In the genomic region with DNA sequence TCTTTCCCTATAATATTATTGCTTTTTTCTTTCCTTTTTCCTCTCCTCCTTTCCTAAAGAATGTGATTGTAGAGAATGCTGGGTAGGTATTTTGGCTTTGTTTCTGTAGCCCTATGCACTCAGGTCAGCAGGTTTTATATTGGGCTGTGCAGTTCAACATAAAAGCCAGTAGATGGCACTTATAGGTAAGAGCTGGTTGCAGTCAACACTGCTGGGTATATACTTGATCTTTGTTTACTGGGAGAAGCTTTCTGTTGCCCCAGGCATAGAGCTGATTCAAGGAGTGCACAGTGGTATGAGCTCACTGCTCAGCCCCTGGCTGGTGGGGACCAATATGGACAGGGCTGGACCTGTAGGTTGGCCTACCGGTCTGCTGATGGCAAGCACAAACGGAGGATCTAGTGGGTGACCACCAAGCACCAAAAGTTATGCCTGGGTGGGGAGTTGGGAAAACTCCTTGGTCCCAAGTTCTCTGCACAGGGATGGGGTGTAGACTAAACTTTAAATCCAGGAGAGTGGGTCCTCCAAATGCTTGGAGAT, we compare ENCODE assay signal across 13 cellular contexts.
DNase-seq lines count a peak whose midpoint lies in the region; ATAC-seq and TF ChIP-seq lines count a peak whose summit lies in the region.
"Had no signal": no experiment of that assay in that cellular context is flagged by ENCODE, and none has a peak within 500 bp of the region (broad histone marks: within the 10 kb centered on the region; RNA-seq: fewer than 3 reads in every experiment).

No MANE protein-coding gene starts in this region.

- intact Hi-C loops in Calu3 (cut with micrococcal nuclease; ENCODE audit: unreplicated experiment) = no loop called here

- H3K27ac Mint-ChIP-seq in HFFc6 (no peak overlapping the region), Calu3 (ENCODE audit: unreplicated experiment) (no peak overlapping the region)
- H3K27ac Mint-ChIP-seq: nephron had no signal

- peaks cover 6% of the 10 kb centered on the region for H3K27me3 Mint-ChIP-seq in HFFc6 (ENCODE audit: insufficient read depth)
- H3K27me3 Mint-ChIP-seq in Calu3 (ENCODE audit: unreplicated experiment) = no peaks in the 10 kb centered on the region

- BruUV-seq in Calu3 (replicated peaks; lab: Mats Ljungman, UMichigan) = no TSS peak

- H3K4me3 ChIP-seq in BE2C (ENCODE audit: low read depth, low read length) (no peak overlapping the region), hepatocyte (no peak overlapping the region)
- H3K4me3 ChIP-seq: tibial artery had no signal

- H3K9me3 Mint-ChIP-seq in HFFc6 (peaks cover 12% of the 10 kb centered on the region), Calu3 (ENCODE audit: low read depth, unreplicated experiment) (peaks cover 15% of the 10 kb centered on the region)

- no peak for ATAC-seq in GM21723 (IDR thresholded peaks at IDR 0.05; ENCODE audit: unreplicated experiment)
- ATAC-seq in GM19328 (IDR thresholded peaks at IDR 0.05; ENCODE audit: unreplicated experiment) = no peak
- no peak for ATAC-seq in omental fat pad (ENCODE audit: low FRiP score)

- TF ChIP-seq CTCF in BE2C (IDR thresholded peaks at IDR 0.05; ENCODE audit: low read depth, low read length) (peak; percentile 38; the same call in 1 of the 2 replicates), HFFc6 (IDR thresholded peaks at IDR 0.05) (peak; percentile 74), VCaP (conservative IDR thresholded peaks at IDR 0.05) (peak; percentile 17; the same call in 1 of the 2 replicates), hepatocyte (IDR thresholded peaks at IDR 0.05; ENCODE audit: poor library complexity) (peak; percentile 12), Calu3 (IDR thresholded peaks at IDR 0.05; ENCODE audit: unreplicated experiment) (no peak), omental fat pad (IDR thresholded peaks at IDR 0.05) (no peak)

- DNase-seq in BE2C (no peak), HFFc6 (peak; percentile 52), hepatocyte (ENCODE audit: low spot score) (no peak), Calu3 (no peak), omental fat pad (ENCODE audit: low spot score) (no peak)
- DNase-seq: DMS79; hippocampal formation; stimulated activated CD4-positive, alpha-beta T cell treated with anti-CD3 and anti-CD28 coated beads, Interleukin-1b, Interleukin-23, amount 100 ng/mL, for 48 hours; tibial artery had no signal

- no peak overlapping the region for H3K27ac ChIP-seq in VCaP
- no peak overlapping the region for H3K27ac ChIP-seq in hepatocyte
- H3K27ac ChIP-seq: tibial artery had no signal

- H2AFZ ChIP-seq in hepatocyte = no peak overlapping the region

- no peaks in the 10 kb centered on the region for H3K79me2 ChIP-seq in hepatocyte

- H3K36me3 ChIP-seq in BE2C = no peaks in the 10 kb centered on the region
- no peaks in the 10 kb centered on the region for H3K36me3 ChIP-seq in hepatocyte (replicated peaks; ENCODE audit: insufficient read depth, low read depth)
- H3K36me3 ChIP-seq: tibial artery had no signal

- CTCF ChIA-PET in Calu3 (lab: Charles Lee) = interaction anchor here (1.1 kb wide), 1 partner anchor 40 kb away, joined by 3 read pairs; no protein-coding TSS in a partner anchor

- peaks cover 5% of the 10 kb centered on the region for H3K36me3 Mint-ChIP-seq in HFFc6 (ENCODE audit: low read depth)
- no peaks in the 10 kb centered on the region for H3K36me3 Mint-ChIP-seq in Calu3 (ENCODE audit: insufficient read depth, unreplicated experiment)

- H3K4me1 Mint-ChIP-seq in HFFc6 (ENCODE audit: low read depth) = peaks cover 5% of the 10 kb centered on the region; the same call in 1 of the 2 replicates
- H3K4me1 Mint-ChIP-seq in Calu3 (ENCODE audit: low read depth, unreplicated experiment) = no peaks in the 10 kb centered on the region
- H3K4me1 Mint-ChIP-seq: nephron had no signal

- no peaks in the 10 kb centered on the region for H4K20me1 ChIP-seq in hepatocyte (ENCODE audit: insufficient read depth, poor library complexity, severe bottlenecking)

- no peaks in the 10 kb centered on the region for H3K27me3 ChIP-seq in BE2C
- H3K27me3 ChIP-seq in hepatocyte = no peaks in the 10 kb centered on the region
- H3K27me3 ChIP-seq: tibial artery had no signal

- H3K9me3 ChIP-seq in BE2C (no peaks in the 10 kb centered on the region), hepatocyte (ENCODE audit: low read depth) (peaks cover 2% of the 10 kb centered on the region)

- no peak overlapping the region for H3K4me3 Mint-ChIP-seq in HFFc6
- no peak overlapping the region for H3K4me3 Mint-ChIP-seq in Calu3 (ENCODE audit: low read depth, unreplicated experiment)
- H3K4me3 Mint-ChIP-seq: nephron had no signal

- no peak overlapping the region for H3K4me2 ChIP-seq in hepatocyte

- WGBS in hepatocyte (ENCODE audit: low lambda C conversion rate, missing lambda C conversion rate) = 97% methylated on average over 2 of the region's 2 CpGs

- H3K9me2 ChIP-seq in hepatocyte (replicated peaks; ENCODE audit: insufficient read depth) = no peaks in the 10 kb centered on the region

- no peaks in the 10 kb centered on the region for H3K4me1 ChIP-seq in BE2C
- no peaks in the 10 kb centered on the region for H3K4me1 ChIP-seq in hepatocyte (ENCODE audit: insufficient read depth)
- H3K4me1 ChIP-seq: tibial artery had no signal

Comparison
In these comparisons a context has a peak if more than half of its experiments do, and no peak if none do; other contexts are left out.
1. CTCF ChIP-seq: peak in BE2C (single experiment), HFFc6 (single experiment), VCaP (single experiment) and hepatocyte (single experiment); none in Calu3 (single experiment) and omental fat pad (0 of 3).